ENCODE assay signal across 12 cellular contexts in genomic region chr20:32366380-32366779, GRCh38. TPM values are rescaled to one million over a fixed set of nuclear protein-coding genes. Genes with fewer than 3 reads are reported as not detected.
A peak's percentile ranks its signal among the peaks of the same experiment; 100 is the strongest.
DNase-seq lines count a peak whose midpoint lies in the region; ATAC-seq and TF ChIP-seq lines count a peak whose summit lies in the region.
"Had no signal": no experiment of that assay in that cellular context is flagged by ENCODE, and none has a peak within 500 bp of the region (broad histone marks: within the 10 kb centered on the region; RNA-seq: fewer than 3 reads in every experiment).

No MANE protein-coding gene starts in this region.

- CTCF ChIA-PET in CD4-positive, alpha-beta T cell (lab: Charles Lee), result no interaction called here

- H3K4me1 ChIP-seq in body of pancreas, result peaks cover 94% of the 10 kb centered on the region

- no peaks in the 10 kb centered on the region for H3K36me3 ChIP-seq in body of pancreas (replicated peaks in 1 of 2; ENCODE audit: insufficient read depth in 1 of 2, low read depth in 2 of 2)

- no peaks in the 10 kb centered on the region for H3K9me3 Mint-ChIP-seq in CD4-positive, alpha-beta T cell
- H3K9me3 Mint-ChIP-seq: dendritic cell treated with granulocyte-macrophage colony-stimulating factor and Interleukin-4, amounts not matched to agents 40 ng/mL and 50 ng/mL, for 4 days had no signal

- H3K4me3 Mint-ChIP-seq in CD4-positive, alpha-beta T cell, result peak overlapping the region; percentile 10
- H3K4me3 Mint-ChIP-seq: dendritic cell treated with granulocyte-macrophage colony-stimulating factor and Interleukin-4, amounts not matched to agents 40 ng/mL and 50 ng/mL, for 4 days had no signal

- no peaks in the 10 kb centered on the region for H3K27me3 ChIP-seq in CD4-positive, alpha-beta T cell (ENCODE audit: control insufficient read depth, insufficient read depth, low read length)
- H3K27me3 ChIP-seq in body of pancreas, result no peaks in the 10 kb centered on the region

- 80 to 87% methylated on average over 2 of the region's 2 CpGs for WGBS in body of pancreas, 2 donors

- H3K4me3 ChIP-seq in body of pancreas, result no peak overlapping the region

- H3K27ac Mint-ChIP-seq in CD4-positive, alpha-beta T cell, result peak overlapping the region; percentile 55
- H3K27ac Mint-ChIP-seq: dendritic cell treated with granulocyte-macrophage colony-stimulating factor and Interleukin-4, amounts not matched to agents 40 ng/mL and 50 ng/mL, for 4 days had no signal

- no peak for ATAC-seq in CD4-positive, alpha-beta T cell (ENCODE audit: poor library complexity)
- ATAC-seq in GM18867 (IDR thresholded peaks at IDR 0.05; ENCODE audit: unreplicated experiment) (peak; percentile 48), HG03354 (IDR thresholded peaks at IDR 0.05; ENCODE audit: poor library complexity, severe bottlenecking, unreplicated experiment) (peak; percentile 56), body of pancreas (no peak), HG03571 (IDR thresholded peaks at IDR 0.05; ENCODE audit: unreplicated experiment) (no peak)
- ATAC-seq: Panc1 had no signal

- DNase-seq in CD4-positive, alpha-beta T cell, result no peak
- DNase-seq in body of pancreas, result no peak
- DNase-seq in hepatic stellate cell (ENCODE audit: low spot score), result no peak
- no peak for DNase-seq in NCI-H2107 treated with DMSO at 0.1 percent for 48 hours (lab: John Stamatoyannopoulos, UW; ENCODE audit: unreplicated experiment)
- DNase-seq in glomerular visceral epithelial cell (ENCODE audit: extremely low spot score), result no peak
- DNase-seq: foreskin fibroblast had no signal

- no peaks in the 10 kb centered on the region for H3K9me3 ChIP-seq in CD4-positive, alpha-beta T cell (ENCODE audit: control insufficient read depth, low read length)
- no peaks in the 10 kb centered on the region for H3K9me3 ChIP-seq in body of pancreas

- TF ChIP-seq POLR2A in body of pancreas (IDR thresholded peaks at IDR 0.05), result no peak

- POLR2A ChIA-PET in CD4-positive, alpha-beta T cell (lab: Charles Lee), result interaction anchor here (1.5 kb wide), 1 partner anchor 119 kb away, joined by 3 read pairs; no protein-coding TSS in a partner anchor

- TF ChIP-seq CTCF in CD4-positive, alpha-beta T cell (IDR thresholded peaks at IDR 0.05), result no peak
- no peak for TF ChIP-seq CTCF in body of pancreas (IDR thresholded peaks at IDR 0.05)

- intact Hi-C loops in CD4-positive, alpha-beta T cell (cut with DNase I, micrococcal nuclease), result no loop called here
- intact Hi-C loops in body of pancreas (cut with DNase I), result loop anchor here (10.0 kb wide), 1 partner anchor 98 kb away; no protein-coding TSS in a partner anchor

- peaks cover 74% of the 10 kb centered on the region for H3K4me1 Mint-ChIP-seq in CD4-positive, alpha-beta T cell (ENCODE audit: low read depth)

- peaks cover 51% of the 10 kb centered on the region for H3K36me3 Mint-ChIP-seq in CD4-positive, alpha-beta T cell (ENCODE audit: low read depth)

- no peak overlapping the region for H3K27ac ChIP-seq in CD4-positive, alpha-beta T cell (ENCODE audit: low read depth, low read length)
- H3K27ac ChIP-seq in body of pancreas, result peak overlapping the region in 3 of 4 donors; percentile 40 to 76 (median 66)
- H3K27ac ChIP-seq: parathyroid adenoma had no signal

- H3K27me3 Mint-ChIP-seq in CD4-positive, alpha-beta T cell, result no peaks in the 10 kb centered on the region
- H3K27me3 Mint-ChIP-seq: dendritic cell treated with granulocyte-macrophage colony-stimulating factor and Interleukin-4, amounts not matched to agents 40 ng/mL and 50 ng/mL, for 4 days had no signal

RNA-seq across cellular contexts. Expression of gene ASXL1, which starts 8.2 kb away (rescaled TPM):
- total RNA-seq in CD4-positive, alpha-beta T cell, result 100 to 1,000 TPM; 213 to 222 TPM
- 100 to 1,000 TPM in 1 of 2 donors, 10 to 100 TPM in 1; 57.9 to 102 TPM for total RNA-seq in body of pancreas

Comparison
In these comparisons a context has a peak if more than half of its experiments do, and no peak if none do; other contexts are left out.
1. ATAC-seq: peak in GM18867 (single experiment) and HG03354 (single experiment); none in CD4-positive, alpha-beta T cell (single experiment), body of pancreas (single experiment) and HG03571 (single experiment).